ENCODE assay signal across 8 cellular contexts in genomic region chr16:30957456-30958163, GRCh38. TPM values are rescaled to one million over a fixed set of nuclear protein-coding genes. Genes with fewer than 3 reads are reported as not detected.
A peak's percentile ranks its signal among the peaks of the same experiment; 100 is the strongest.
DNase-seq lines count a peak whose midpoint lies in the region; ATAC-seq and TF ChIP-seq lines count a peak whose summit lies in the region.

Gene SETD1A, plus strand, starts transcription at chr16:30957754. Its CDS starts 978 bp downstream, at chr16:30958732.

- intact Hi-C loops in Right ventricle myocardium superior (cut with DNase I) (no loop called here), tibial artery (cut with DNase I; ENCODE audit: low total_unique reads) (no loop called here)

- H3K27me3 Mint-ChIP-seq in activated naive CD8-positive, alpha-beta T cell treated with anti-CD3 and anti-CD28 coated beads, Interleukin-2, amount 50 U/mL, for 24 hours: no peaks in the 10 kb centered on the region

- H3K27ac ChIP-seq in parathyroid adenoma (peak within 1 kb of the TSS; percentile 95), tibial artery (peak within 1 kb of the TSS; percentile 91 to 94)

- H3K4me1 ChIP-seq in parathyroid adenoma (no peaks in the 10 kb centered on the region), tibial artery (peaks cover 0 to 38% (median 32%) of the 10 kb centered on the region in 4 donors)

- peaks cover 32% of the 10 kb centered on the region for H3K4me1 Mint-ChIP-seq in activated naive CD8-positive, alpha-beta T cell treated with anti-CD3 and anti-CD28 coated beads, Interleukin-2, amount 50 U/mL, for 24 hours

- no peaks in the 10 kb centered on the region for H3K36me3 ChIP-seq in parathyroid adenoma (ENCODE audit: control insufficient read depth, insufficient read depth, low read length)
- peaks cover 31 to 49% (median 32%) of the 10 kb centered on the region in 3 donors for H3K36me3 ChIP-seq in tibial artery

- H3K79me2 ChIP-seq in parathyroid adenoma: no peaks in the 10 kb centered on the region

- TF ChIP-seq CTCF in GM12875 (IDR thresholded peaks at IDR 0.05; ENCODE audit: borderline replicate concordance, insufficient read depth, low read depth, low read length) (no peak), parathyroid adenoma (IDR thresholded peaks at IDR 0.05) (no peak), tibial artery (IDR thresholded peaks at IDR 0.05) (peak in 1 of 2 experiments; percentile 5)

- H3K9me3 ChIP-seq in parathyroid adenoma (ENCODE audit: control insufficient read depth, low read length) (no peaks in the 10 kb centered on the region), tibial artery (no peaks in the 10 kb centered on the region)

- no peaks in the 10 kb centered on the region for H3K9me3 Mint-ChIP-seq in activated naive CD8-positive, alpha-beta T cell treated with anti-CD3 and anti-CD28 coated beads, Interleukin-2, amount 50 U/mL, for 24 hours

- peak; percentile 92 for DNase-seq in NCI-H1436 (lab: John Stamatoyannopoulos, UW)
- peak; percentile 95 for DNase-seq in T follicular helper cell (ENCODE audit: low read depth)
- peak; percentile 98 for DNase-seq in activated naive CD8-positive, alpha-beta T cell treated with anti-CD3 and anti-CD28 coated beads, Interleukin-2, amount 50 U/mL, for 24 hours
- peak; percentile 98 for DNase-seq in Right ventricle myocardium superior
- peak; percentile 97 to 98 for DNase-seq in tibial artery

- peak within 1 kb of the TSS; percentile 93 for H3K4me3 Mint-ChIP-seq in activated naive CD8-positive, alpha-beta T cell treated with anti-CD3 and anti-CD28 coated beads, Interleukin-2, amount 50 U/mL, for 24 hours

- ATAC-seq in HG02840 (IDR thresholded peaks at IDR 0.05; ENCODE audit: low FRiP score, unreplicated experiment) (peak; percentile 68), Right ventricle myocardium superior (ENCODE audit: poor library complexity) (peak; percentile 94)
- peak; percentile 75 for ATAC-seq in activated naive CD8-positive, alpha-beta T cell treated with anti-CD3 and anti-CD28 coated beads, Interleukin-2, amount 50 U/mL, for 24 hours

- peaks cover 27% of the 10 kb centered on the region for H3K36me3 Mint-ChIP-seq in activated naive CD8-positive, alpha-beta T cell treated with anti-CD3 and anti-CD28 coated beads, Interleukin-2, amount 50 U/mL, for 24 hours (ENCODE audit: low read depth)

- H3K4me3 ChIP-seq in GM12875 (ENCODE audit: low read depth, low read length) (peak within 1 kb of the TSS; percentile 77), parathyroid adenoma (ENCODE audit: low read depth, low read length) (peak within 1 kb of the TSS; percentile 81), tibial artery (peak within 1 kb of the TSS; percentile 74 to 96)

- H3K4me2 ChIP-seq in parathyroid adenoma (ENCODE audit: low read length): peak within 1 kb of the TSS; percentile 98

- H3K27me3 ChIP-seq in parathyroid adenoma (ENCODE audit: control insufficient read depth, insufficient read depth, low read length): no peaks in the 10 kb centered on the region
- no peaks in the 10 kb centered on the region for H3K27me3 ChIP-seq in tibial artery

- peak within 1 kb of the TSS; percentile 99 for H3K27ac Mint-ChIP-seq in activated naive CD8-positive, alpha-beta T cell treated with anti-CD3 and anti-CD28 coated beads, Interleukin-2, amount 50 U/mL, for 24 hours

- peak within 1 kb of the TSS; percentile 49 for H3K9ac ChIP-seq in parathyroid adenoma

- peak within 1 kb of the TSS; percentile 90 for H2AFZ ChIP-seq in parathyroid adenoma

RNA-seq across cellular contexts. Expression of gene SETD1A, which starts in this region (rescaled TPM):
- 6.9 TPM for total RNA-seq in Right ventricle myocardium superior

Comparison
In these comparisons a context has a peak if more than half of its experiments do, and no peak if none do; other contexts are left out.
1. Peak in every context shown above with its lines: DNase-seq, ATAC-seq, H3K4me3 ChIP-seq and H3K27ac ChIP-seq.